1 cellular context compared by ENCODE assay signal in the genomic region with DNA sequence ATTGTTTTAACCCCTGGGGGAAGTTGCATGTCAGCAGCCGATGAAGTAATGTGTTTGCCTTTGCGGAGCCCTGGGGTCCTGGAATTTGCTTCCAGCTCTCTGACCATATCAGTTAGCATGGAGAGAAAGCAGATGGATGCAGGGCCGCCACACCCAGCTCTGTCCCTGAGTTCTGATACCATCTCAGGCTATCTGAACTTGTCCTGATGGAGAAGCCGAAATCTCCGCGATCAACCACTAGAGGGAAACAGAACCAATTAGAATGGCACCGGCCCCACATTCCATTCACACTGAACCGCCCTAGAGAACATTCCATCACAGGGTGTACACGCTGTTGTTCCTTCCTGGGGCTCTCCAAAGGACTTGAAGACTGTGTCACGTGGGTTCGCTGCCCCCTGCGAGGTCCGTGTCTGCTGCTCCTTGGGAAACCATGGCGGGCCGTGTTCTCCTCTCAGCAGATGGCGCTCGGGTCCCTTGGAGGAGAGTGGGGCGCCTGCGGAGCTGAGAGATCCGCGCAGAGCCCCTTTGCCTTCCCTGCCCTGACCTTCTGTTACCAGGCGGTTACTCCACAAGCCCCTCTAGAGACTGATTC.
TF ChIP-seq lines count a peak whose summit lies in the region.

No MANE protein-coding gene starts in this region.

TF ChIP-seq in HepG2, 621 proteins besides CTCF, POLR2A, EP300 and RAD21 (continued from another document and continues in another):
- TF ChIP-seq, protein P1, sequence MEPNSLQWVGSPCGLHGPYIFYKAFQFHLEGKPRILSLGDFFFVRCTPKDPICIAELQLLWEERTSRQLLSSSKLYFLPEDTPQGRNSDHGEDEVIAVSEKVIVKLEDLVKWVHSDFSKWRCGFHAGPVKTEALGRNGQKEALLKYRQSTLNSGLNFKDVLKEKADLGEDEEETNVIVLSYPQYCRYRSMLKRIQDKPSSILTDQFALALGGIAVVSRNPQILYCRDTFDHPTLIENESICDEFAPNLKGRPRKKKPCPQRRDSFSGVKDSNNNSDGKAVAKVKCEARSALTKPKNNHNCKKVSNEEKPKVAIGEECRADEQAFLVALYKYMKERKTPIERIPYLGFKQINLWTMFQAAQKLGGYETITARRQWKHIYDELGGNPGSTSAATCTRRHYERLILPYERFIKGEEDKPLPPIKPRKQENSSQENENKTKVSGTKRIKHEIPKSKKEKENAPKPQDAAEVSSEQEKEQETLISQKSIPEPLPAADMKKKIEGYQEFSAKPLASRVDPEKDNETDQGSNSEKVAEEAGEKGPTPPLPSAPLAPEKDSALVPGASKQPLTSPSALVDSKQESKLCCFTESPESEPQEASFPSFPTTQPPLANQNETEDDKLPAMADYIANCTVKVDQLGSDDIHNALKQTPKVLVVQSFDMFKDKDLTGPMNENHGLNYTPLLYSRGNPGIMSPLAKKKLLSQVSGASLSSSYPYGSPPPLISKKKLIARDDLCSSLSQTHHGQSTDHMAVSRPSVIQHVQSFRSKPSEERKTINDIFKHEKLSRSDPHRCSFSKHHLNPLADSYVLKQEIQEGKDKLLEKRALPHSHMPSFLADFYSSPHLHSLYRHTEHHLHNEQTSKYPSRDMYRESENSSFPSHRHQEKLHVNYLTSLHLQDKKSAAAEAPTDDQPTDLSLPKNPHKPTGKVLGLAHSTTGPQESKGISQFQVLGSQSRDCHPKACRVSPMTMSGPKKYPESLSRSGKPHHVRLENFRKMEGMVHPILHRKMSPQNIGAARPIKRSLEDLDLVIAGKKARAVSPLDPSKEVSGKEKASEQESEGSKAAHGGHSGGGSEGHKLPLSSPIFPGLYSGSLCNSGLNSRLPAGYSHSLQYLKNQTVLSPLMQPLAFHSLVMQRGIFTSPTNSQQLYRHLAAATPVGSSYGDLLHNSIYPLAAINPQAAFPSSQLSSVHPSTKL (CRISPR knock-in tag; IDR thresholded peaks at IDR 0.05): peak; percentile 52; the same call in 1 of the 2 replicates
- no peak for TF ChIP-seq ZBTB7A (CRISPR knock-in tag; IDR thresholded peaks at IDR 0.05)
- TF ChIP-seq CENPT (CRISPR knock-in tag; IDR thresholded peaks at IDR 0.05; ENCODE audit: low read depth): no peak
- no peak for TF ChIP-seq CBFB (CRISPR knock-in tag; IDR thresholded peaks at IDR 0.05)
- TF ChIP-seq TBX3 (IDR thresholded peaks at IDR 0.05; ENCODE audit: borderline replicate concordance): no peak
- TF ChIP-seq ZMAT3 (CRISPR knock-in tag; conservative IDR thresholded peaks at IDR 0.05): no peak
- TF ChIP-seq REL (CRISPR knock-in tag; conservative IDR thresholded peaks at IDR 0.05): no peak
- no peak for TF ChIP-seq FOSL1 (CRISPR knock-in tag; IDR thresholded peaks at IDR 0.05; ENCODE audit: borderline replicate concordance)
- TF ChIP-seq SRSF9 (IDR thresholded peaks at IDR 0.05; ENCODE audit: borderline replicate concordance, insufficient read depth, low read depth, low read length, poor library complexity, severe bottlenecking): no peak
- no peak for TF ChIP-seq PRDM10 (CRISPR knock-in tag; IDR thresholded peaks at IDR 0.05; ENCODE audit: low read depth)
- no peak for TF ChIP-seq HDAC2 (CRISPR knock-in tag; IDR thresholded peaks at IDR 0.05)
- TF ChIP-seq, protein P2, sequence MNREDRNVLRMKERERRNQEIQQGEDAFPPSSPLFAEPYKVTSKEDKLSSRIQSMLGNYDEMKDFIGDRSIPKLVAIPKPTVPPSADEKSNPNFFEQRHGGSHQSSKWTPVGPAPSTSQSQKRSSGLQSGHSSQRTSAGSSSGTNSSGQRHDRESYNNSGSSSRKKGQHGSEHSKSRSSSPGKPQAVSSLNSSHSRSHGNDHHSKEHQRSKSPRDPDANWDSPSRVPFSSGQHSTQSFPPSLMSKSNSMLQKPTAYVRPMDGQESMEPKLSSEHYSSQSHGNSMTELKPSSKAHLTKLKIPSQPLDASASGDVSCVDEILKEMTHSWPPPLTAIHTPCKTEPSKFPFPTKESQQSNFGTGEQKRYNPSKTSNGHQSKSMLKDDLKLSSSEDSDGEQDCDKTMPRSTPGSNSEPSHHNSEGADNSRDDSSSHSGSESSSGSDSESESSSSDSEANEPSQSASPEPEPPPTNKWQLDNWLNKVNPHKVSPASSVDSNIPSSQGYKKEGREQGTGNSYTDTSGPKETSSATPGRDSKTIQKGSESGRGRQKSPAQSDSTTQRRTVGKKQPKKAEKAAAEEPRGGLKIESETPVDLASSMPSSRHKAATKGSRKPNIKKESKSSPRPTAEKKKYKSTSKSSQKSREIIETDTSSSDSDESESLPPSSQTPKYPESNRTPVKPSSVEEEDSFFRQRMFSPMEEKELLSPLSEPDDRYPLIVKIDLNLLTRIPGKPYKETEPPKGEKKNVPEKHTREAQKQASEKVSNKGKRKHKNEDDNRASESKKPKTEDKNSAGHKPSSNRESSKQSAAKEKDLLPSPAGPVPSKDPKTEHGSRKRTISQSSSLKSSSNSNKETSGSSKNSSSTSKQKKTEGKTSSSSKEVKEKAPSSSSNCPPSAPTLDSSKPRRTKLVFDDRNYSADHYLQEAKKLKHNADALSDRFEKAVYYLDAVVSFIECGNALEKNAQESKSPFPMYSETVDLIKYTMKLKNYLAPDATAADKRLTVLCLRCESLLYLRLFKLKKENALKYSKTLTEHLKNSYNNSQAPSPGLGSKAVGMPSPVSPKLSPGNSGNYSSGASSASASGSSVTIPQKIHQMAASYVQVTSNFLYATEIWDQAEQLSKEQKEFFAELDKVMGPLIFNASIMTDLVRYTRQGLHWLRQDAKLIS (CRISPR knock-in tag; IDR thresholded peaks at IDR 0.05): no peak
- peak; percentile 61; the same call in 1 of the 2 replicates for TF ChIP-seq ZNF232 (CRISPR knock-in tag; IDR thresholded peaks at IDR 0.05; ENCODE audit: borderline replicate concordance)
- no peak for TF ChIP-seq ZUFSP (CRISPR knock-in tag; IDR thresholded peaks at IDR 0.05; ENCODE audit: borderline replicate concordance)
- no peak for TF ChIP-seq POLR2AphosphoS5 (IDR thresholded peaks at IDR 0.05; ENCODE audit: low read depth, low read length)
- no peak for TF ChIP-seq ZNF263 (CRISPR knock-in tag; IDR thresholded peaks at IDR 0.05)
- TF ChIP-seq ZNF780A (CRISPR knock-in tag; IDR thresholded peaks at IDR 0.05): no peak
- peak; percentile 7; the same call in 1 of the 2 replicates for TF ChIP-seq RAD51 (IDR thresholded peaks at IDR 0.05; ENCODE audit: borderline replicate concordance)
- TF ChIP-seq NFATC3 (CRISPR knock-in tag; IDR thresholded peaks at IDR 0.05): 0 out of 2 replicates have a peak, but pooled peaks have one; percentile 46
- TF ChIP-seq TCF12 (IDR thresholded peaks at IDR 0.05): no peak
- no peak for TF ChIP-seq TCF12 (CRISPR knock-in tag; IDR thresholded peaks at IDR 0.05)
- no peak for TF ChIP-seq BRCA1 (CRISPR knock-in tag; IDR thresholded peaks at IDR 0.05)
- TF ChIP-seq STAG1 (CRISPR knock-in tag; IDR thresholded peaks at IDR 0.05): peak; percentile 84
- TF ChIP-seq POLR2G (IDR thresholded peaks at IDR 0.05; ENCODE audit: low read depth, low read length): no peak
- TF ChIP-seq, protein P3, sequence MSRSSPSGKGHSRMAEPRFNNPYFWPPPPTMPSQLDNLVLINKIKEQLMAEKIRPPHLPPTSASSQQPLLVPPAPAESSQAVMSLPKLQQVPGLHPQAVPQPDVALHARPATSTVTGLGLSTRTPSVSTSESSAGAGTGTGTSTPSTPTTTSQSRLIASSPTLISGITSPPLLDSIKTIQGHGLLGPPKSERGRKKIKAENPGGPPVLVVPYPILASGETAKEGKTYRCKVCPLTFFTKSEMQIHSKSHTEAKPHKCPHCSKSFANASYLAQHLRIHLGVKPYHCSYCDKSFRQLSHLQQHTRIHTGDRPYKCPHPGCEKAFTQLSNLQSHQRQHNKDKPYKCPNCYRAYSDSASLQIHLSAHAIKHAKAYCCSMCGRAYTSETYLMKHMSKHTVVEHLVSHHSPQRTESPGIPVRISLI (CRISPR knock-in tag; IDR thresholded peaks at IDR 0.05; ENCODE audit: borderline replicate concordance): no peak
- TF ChIP-seq ZNF407 (CRISPR knock-in tag; IDR thresholded peaks at IDR 0.05; ENCODE audit: not compliant biosample characterization): no peak
- no peak for TF ChIP-seq ZNF703 (CRISPR knock-in tag; IDR thresholded peaks at IDR 0.05; ENCODE audit: borderline replicate concordance)
- TF ChIP-seq ZNF484 (CRISPR knock-in tag; IDR thresholded peaks at IDR 0.05; ENCODE audit: borderline replicate concordance, low read depth): no peak
- 0 out of 2 replicates have a peak, but pooled peaks have one; percentile 58 for TF ChIP-seq MTERF4 (CRISPR knock-in tag; IDR thresholded peaks at IDR 0.05)
